Comparison of ENCODE assay signal across 9 cellular contexts in genomic region chr18:44507729-44508325, GRCh38.
A peak's percentile ranks its signal among the peaks of the same experiment; 100 is the strongest.
DNase-seq lines count a peak whose midpoint lies in the region; ATAC-seq and TF ChIP-seq lines count a peak whose summit lies in the region.
"Had no signal": no experiment of that assay in that cellular context is flagged by ENCODE, and none has a peak within 500 bp of the region (broad histone marks: within the 10 kb centered on the region; RNA-seq: fewer than 3 reads in every experiment).

No MANE protein-coding gene starts in this region.

- no peak for TF ChIP-seq EP300 in suprapubic skin (IDR thresholded peaks at IDR 0.05)

- H4K20me1 ChIP-seq in BLaER1 = no peaks in the 10 kb centered on the region

- TF ChIP-seq CTCF in upper lobe of right lung (IDR thresholded peaks at IDR 0.05) = no peak
- no peak for TF ChIP-seq CTCF in suprapubic skin (IDR thresholded peaks at IDR 0.05)

- H3K27me3 ChIP-seq in BLaER1 (no peaks in the 10 kb centered on the region), upper lobe of right lung (no peaks in the 10 kb centered on the region), suprapubic skin (no peaks in the 10 kb centered on the region)

- TF ChIP-seq POLR2A in suprapubic skin (IDR thresholded peaks at IDR 0.05) = no peak

- peak overlapping the region; percentile 62 for H3K27ac ChIP-seq in BLaER1
- H3K27ac ChIP-seq in upper lobe of right lung = peak overlapping the region; percentile 53
- H3K27ac ChIP-seq in suprapubic skin = no peak overlapping the region
- H3K27ac ChIP-seq: SK-N-MC had no signal

- H3K9me3 ChIP-seq in BLaER1 (no peaks in the 10 kb centered on the region), upper lobe of right lung (no peaks in the 10 kb centered on the region), suprapubic skin (no peaks in the 10 kb centered on the region)

- DNase-seq in NOMO-1 treated with DMSO at 0.1 percent for 48 hours (lab: John Stamatoyannopoulos, UW; ENCODE audit: unreplicated experiment) = peak; percentile 96
- peak; percentile 40 for DNase-seq in left ventricle myocardium superior
- DNase-seq in upper lobe of right lung = peak; percentile 66
- no peak for DNase-seq in NCI-H1092 treated with DMSO at 0.1 percent for 48 hours (lab: John Stamatoyannopoulos, UW)
- DNase-seq in suprapubic skin (ENCODE audit: low spot score in 2 of 2) = no peak
- DNase-seq in NCI-H446 (lab: John Stamatoyannopoulos, UW) = no peak

- ATAC-seq in GM21515 (IDR thresholded peaks at IDR 0.05; ENCODE audit: unreplicated experiment) = peak; percentile 66
- ATAC-seq in left ventricle myocardium superior = peak; percentile 70
- ATAC-seq in upper lobe of right lung = peak; percentile 91

- peak overlapping the region; percentile 42; the same call in 1 of the 2 replicates for H3K9ac ChIP-seq in BLaER1

- H3K4me3 ChIP-seq in BLaER1 = no peak overlapping the region; the same call in 1 of the 2 replicates
- H3K4me3 ChIP-seq in upper lobe of right lung = no peak overlapping the region
- no peak overlapping the region for H3K4me3 ChIP-seq in suprapubic skin
- H3K4me3 ChIP-seq: SK-N-MC had no signal

- intact Hi-C loops in left ventricle myocardium superior (cut with micrococcal nuclease) (no loop called here), upper lobe of right lung (cut with DNase I) (no loop called here)

- H3K4me1 ChIP-seq in BLaER1 (peaks cover 28% of the 10 kb centered on the region), upper lobe of right lung (no peaks in the 10 kb centered on the region), suprapubic skin (no peaks in the 10 kb centered on the region)

- peak overlapping the region; percentile 61 for H3K4me2 ChIP-seq in BLaER1

- H3K36me3 ChIP-seq in BLaER1 (no peaks in the 10 kb centered on the region), upper lobe of right lung (no peaks in the 10 kb centered on the region), suprapubic skin (no peaks in the 10 kb centered on the region)

- WGBS in suprapubic skin = 75% methylated on average over 6 of the region's 6 CpGs

Comparison
In these comparisons a context has a peak if more than half of its experiments do, and no peak if none do; other contexts are left out.
1. DNase-seq: peak in NOMO-1 treated with DMSO at 0.1 percent for 48 hours (single experiment), left ventricle myocardium superior (single experiment) and upper lobe of right lung (single experiment); none in NCI-H1092 treated with DMSO at 0.1 percent for 48 hours (single experiment), suprapubic skin (0 of 2) and NCI-H446 (0 of 2).
2. Peak in every context shown above with its lines, with median percentiles within 50 percentile points of each other: ATAC-seq.